ENCODE assay signal across 9 cellular contexts in genomic region chr7:71131256-71131752, GRCh38. TPM values are rescaled to one million over a fixed set of nuclear protein-coding genes. Genes with fewer than 3 reads are reported as not detected.
DNase-seq lines count a peak whose midpoint lies in the region; ATAC-seq, FAIRE-seq and TF ChIP-seq lines count a peak whose summit lies in the region.
"Had no signal": no experiment of that assay in that cellular context is flagged by ENCODE, and none has a peak within 500 bp of the region (broad histone marks: within the 10 kb centered on the region; RNA-seq: fewer than 3 reads in every experiment).

No MANE protein-coding gene starts in this region.

- H3K27ac Mint-ChIP-seq in CD4-positive, alpha-beta memory T cell = no peak overlapping the region

- peaks cover 11 to 13% of the 10 kb centered on the region in 2 donors for H3K27me3 Mint-ChIP-seq in CD4-positive, alpha-beta memory T cell

- POLR2A ChIA-PET in A549 (lab: Yijun Ruan, JAX) = interaction anchor here (0.6 kb wide), 1 partner anchor 10 kb away, joined by 4 read pairs; no protein-coding TSS in a partner anchor
- POLR2A ChIA-PET in CD4-positive, alpha-beta memory T cell (lab: Charles Lee; ENCODE audit: partially characterized antibody) = no interaction called here

- CTCF ChIA-PET in A549 (lab: Yijun Ruan, JAX) = interaction anchor here (1.1 to 1.2 kb wide), 2 partner anchors 13 to 302 kb away, joined by 3 to 4 read pairs; no protein-coding TSS in a partner anchor
- CTCF ChIA-PET in CD4-positive, alpha-beta memory T cell (lab: Charles Lee; ENCODE audit: partially characterized antibody) = no interaction called here

- no peak overlapping the region for H3K4me3 Mint-ChIP-seq in CD4-positive, alpha-beta memory T cell

- TF ChIP-seq CTCF in A549 (IDR thresholded peaks at IDR 0.05) (no peak), gastroesophageal sphincter (IDR thresholded peaks at IDR 0.05) (peak in 3 of 4 experiments; percentile 39 to 62 (median 60))

- H3K9me3 ChIP-seq in A549 (peaks cover 4% of the 10 kb centered on the region; the same call in 1 of the 3 replicates), gastroesophageal sphincter (no peaks in the 10 kb centered on the region)
- no peaks in the 10 kb centered on the region for H3K9me3 ChIP-seq in CD4-positive, alpha-beta memory T cell (ENCODE audit: control insufficient read depth in 1 of 2, low read length in 2 of 2)

- no peak for TF ChIP-seq EP300 in A549 (IDR thresholded peaks at IDR 0.05)
- TF ChIP-seq EP300 in gastroesophageal sphincter (IDR thresholded peaks at IDR 0.05) = no peak

- peaks cover 22% of the 10 kb centered on the region for H3K27me3 ChIP-seq in gastroesophageal sphincter
- H3K27me3 ChIP-seq in CD4-positive, alpha-beta memory T cell (ENCODE audit: insufficient read depth, low read length) = no peaks in the 10 kb centered on the region

- intact Hi-C loops in CD4-positive, alpha-beta memory T cell (cut with micrococcal nuclease) = no loop called here

- whole genome bisulfite sequencing in A549 (ENCODE audit: missing lambda C conversion rate) = 56% methylated on average over 36 of the region's 62 CpGs
- WGBS in gastroesophageal sphincter (ENCODE audit: low coverage in 1 of 2), 2 donors = 0 to 20% methylated on average over 1 to 11 of the region's 62 CpGs

- H3K4me3 ChIP-seq in A549 (peak overlapping the region; percentile 26; the same call in 2 of the 3 replicates), gastroesophageal sphincter (peak overlapping the region; percentile 53 to 81)
- no peak overlapping the region for H3K4me3 ChIP-seq in CD4-positive, alpha-beta memory T cell (ENCODE audit: low read length in 2 of 2)

- H3K36me3 Mint-ChIP-seq in CD4-positive, alpha-beta memory T cell = no peaks in the 10 kb centered on the region

- ATAC-seq in A549 = peak; percentile 58 to 63; a peak in 2 of 6 replicates
- ATAC-seq in gastroesophageal sphincter = peak; percentile 74
- ATAC-seq in HG02970 (IDR thresholded peaks at IDR 0.05; ENCODE audit: low FRiP score, unreplicated experiment) = no peak
- no peak for ATAC-seq in GM21528 (IDR thresholded peaks at IDR 0.05; ENCODE audit: low FRiP score, unreplicated experiment)

- H3K36me3 ChIP-seq in gastroesophageal sphincter = no peaks in the 10 kb centered on the region
- no peaks in the 10 kb centered on the region for H3K36me3 ChIP-seq in CD4-positive, alpha-beta memory T cell (ENCODE audit: insufficient read depth, low read length)

- H3K4me1 Mint-ChIP-seq in CD4-positive, alpha-beta memory T cell = peaks cover 0 to 7% (median 0%) of the 10 kb centered on the region in 4 donors

- FAIRE-seq in A549 (lab: Jason Lieb, UNC) = no peak
- FAIRE-seq: G401.6 had no signal

- peaks cover 0 to 14% (median 3%) of the 10 kb centered on the region in 8 donors for H3K9me3 Mint-ChIP-seq in CD4-positive, alpha-beta memory T cell

- TF ChIP-seq POLR2A in A549 (IDR thresholded peaks at IDR 0.05; ENCODE audit: low read length) (no peak), gastroesophageal sphincter (IDR thresholded peaks at IDR 0.05) (no peak)

- H3K27ac ChIP-seq in A549 = no peak overlapping the region
- peak overlapping the region; percentile 37 to 93 (median 82) for H3K27ac ChIP-seq in gastroesophageal sphincter
- no peak overlapping the region for H3K27ac ChIP-seq in CD4-positive, alpha-beta memory T cell (ENCODE audit: low read depth, low read length)

- H3K4me1 ChIP-seq in A549 (no peaks in the 10 kb centered on the region), gastroesophageal sphincter (peaks cover 0 to 54% (median 0%) of the 10 kb centered on the region in 3 donors)
- no peaks in the 10 kb centered on the region for H3K4me1 ChIP-seq in CD4-positive, alpha-beta memory T cell (ENCODE audit: insufficient read depth, low read length)

- DNase-seq in A549 (ENCODE audit: low read depth in 1 of 2, low spot score in 1 of 2) (no peak), NCI-H2029 (lab: John Stamatoyannopoulos, UW) (peak; percentile 39), occipital lobe (lab: John Stamatoyannopoulos, UW) (peak; percentile 57), T1000 (lab: John Stamatoyannopoulos, UW) (no peak)
- DNase-seq in CD4-positive, alpha-beta memory T cell = no peak

- H3K4me2 ChIP-seq in A549 = peak overlapping the region; percentile 54

- TF ChIP-seq RAD21 in A549 (conservative IDR thresholded peaks at IDR 0.05 in 1 of 2, IDR thresholded peaks at IDR 0.05 in 1 of 2) = no peak

TF ChIP-seq in A549, 52 proteins besides CTCF, POLR2A, EP300 and RAD21:
- no peak for TF ChIP-seq HDAC2 (IDR thresholded peaks at IDR 0.05)
- no peak for TF ChIP-seq ATOH8 (CRISPR knock-in tag; IDR thresholded peaks at IDR 0.05; ENCODE audit: low read depth)
- no peak for TF ChIP-seq CHD2 (IDR thresholded peaks at IDR 0.05; ENCODE audit: low read length, partially characterized antibody)
- TF ChIP-seq KDM1A (IDR thresholded peaks at IDR 0.05; ENCODE audit: low read depth) = no peak
- TF ChIP-seq CBX2 (IDR thresholded peaks at IDR 0.05; ENCODE audit: borderline replicate concordance, low read depth) = no peak
- TF ChIP-seq HOXA7 (CRISPR knock-in tag; IDR thresholded peaks at IDR 0.05) = no peak
- TF ChIP-seq FOSL2 (IDR thresholded peaks at IDR 0.05) = no peak
- TF ChIP-seq FOSL2 (CRISPR knock-in tag; IDR thresholded peaks at IDR 0.05) = no peak
- TF ChIP-seq RFX5 (IDR thresholded peaks at IDR 0.05) = no peak
- TF ChIP-seq ZNF302 (CRISPR knock-in tag; IDR thresholded peaks at IDR 0.05) = no peak
- no peak for TF ChIP-seq CHD4 (IDR thresholded peaks at IDR 0.05; ENCODE audit: borderline replicate concordance)
- TF ChIP-seq EHF (CRISPR knock-in tag; IDR thresholded peaks at IDR 0.05) = no peak

RNA-seq across cellular contexts. Expression of gene GALNT17, which starts 0.6 kb away (rescaled TPM):
- not detected in 2 replicates for polyA plus RNA-seq in A549 (2011; rRNA removed)
- not detected in 2 replicates for polyA plus RNA-seq in A549 (2012; cell fraction: cytosol; rRNA removed)
- not detected in 2 replicates for polyA plus RNA-seq in A549 (2012; cell fraction: nucleus; rRNA removed)
- 0.03 TPM in 1 of 3 replicates, not detected in the others for polyA plus RNA-seq in A549 (2017; fragmentation: RNase III; extraction: RNeasy Plus Mini Kit Qiagen cat#74134 plus additional on column Dnase treatment)
- polyA minus RNA-seq in A549 (2011; rRNA and poly(A)+ RNA removed) = not detected in 2 replicates
- 10 to 100 TPM; 16.7 to 93.2 (median 34.8) TPM for total RNA-seq in gastroesophageal sphincter
- total RNA-seq in occipital lobe = 13.3 TPM
- total RNA-seq in CD4-positive, alpha-beta memory T cell = not detected
- not detected for polyA plus RNA-seq in CD4-positive, alpha-beta memory T cell

Comparison
In these comparisons a context has a peak if more than half of its experiments do, and no peak if none do; other contexts are left out.
1. ATAC-seq: peak in A549 (2 of 2) and gastroesophageal sphincter (single experiment); none in HG02970 (single experiment) and GM21528 (single experiment).
2. DNase-seq: peak in NCI-H2029 (single experiment) and occipital lobe (single experiment); none in A549 (0 of 2), T1000 (single experiment) and CD4-positive, alpha-beta memory T cell (0 of 5).
3. H3K27ac ChIP-seq: peak in gastroesophageal sphincter (4 of 4); none in A549 (0 of 2) and CD4-positive, alpha-beta memory T cell (single experiment).
4. H3K4me3 ChIP-seq: peak in A549 (single experiment) and gastroesophageal sphincter (2 of 2); none in CD4-positive, alpha-beta memory T cell (0 of 2).
5. RNA of gene GALNT17, which starts 0.6 kb away (total RNA-seq): 16.7 to 93.2 TPM in gastroesophageal sphincter and 13.3 TPM in occipital lobe (single experiment); not detected in CD4-positive, alpha-beta memory T cell; every median in the first group is over 10 times any median in the second.